21 cellular contexts compared by ENCODE assay signal in genomic region chr5:116880150-116880549, GRCh38.
A peak's percentile ranks its signal among the peaks of the same experiment; 100 is the strongest.
DNase-seq lines count a peak whose midpoint lies in the region; ATAC-seq, FAIRE-seq and TF ChIP-seq lines count a peak whose summit lies in the region.
"Had no signal": no experiment of that assay in that cellular context is flagged by ENCODE, and none has a peak within 500 bp of the region (broad histone marks: within the 10 kb centered on the region; RNA-seq: fewer than 3 reads in every experiment).

No MANE protein-coding gene starts in this region.

- FAIRE-seq in urothelium cell line (lab: Jason Lieb, UNC) = no peak

- H3K27ac ChIP-seq in left lung (no peak overlapping the region), upper lobe of right lung (no peak overlapping the region)
- H3K27ac ChIP-seq: BLaER1, RWPE1, SK-N-MC, skin epidermis had no signal

- no peaks in the 10 kb centered on the region for H3K9me3 ChIP-seq in left lung
- no peaks in the 10 kb centered on the region for H3K9me3 ChIP-seq in upper lobe of right lung
- H3K9me3 ChIP-seq: BLaER1 had no signal

- H3K4me1 ChIP-seq in left lung (no peaks in the 10 kb centered on the region), upper lobe of right lung (no peaks in the 10 kb centered on the region)
- H3K4me1 ChIP-seq: BLaER1 had no signal

- TF ChIP-seq CTCF in left lung (IDR thresholded peaks at IDR 0.05) (no peak), upper lobe of right lung (IDR thresholded peaks at IDR 0.05) (no peak)

- ATAC-seq in GM18858 (IDR thresholded peaks at IDR 0.05; ENCODE audit: unreplicated experiment) = peak; percentile 58
- ATAC-seq in GM21381 (IDR thresholded peaks at IDR 0.05; ENCODE audit: unreplicated experiment) = peak; percentile 67
- peak; percentile 48 for ATAC-seq in HG02885 (IDR thresholded peaks at IDR 0.05; ENCODE audit: poor library complexity, unreplicated experiment)
- ATAC-seq in left lung = peak; percentile 27
- ATAC-seq in HG02938 (IDR thresholded peaks at IDR 0.05; ENCODE audit: unreplicated experiment) = no peak
- ATAC-seq in upper lobe of right lung = no peak
- ATAC-seq: activated CD4-positive, alpha-beta T cell treated with anti-CD3 and anti-CD28 coated beads for 36 hours; natural killer cell; T-helper 17 cell had no signal

- H3K27me3 ChIP-seq in left lung (peaks cover under 1 to 70% of the 10 kb centered on the region in 2 donors), upper lobe of right lung (peaks cover 12% of the 10 kb centered on the region)
- H3K27me3 ChIP-seq: BLaER1 had no signal

- H3K36me3 ChIP-seq in left lung (no peaks in the 10 kb centered on the region), upper lobe of right lung (no peaks in the 10 kb centered on the region)
- H3K36me3 ChIP-seq: BLaER1 had no signal

- H3K4me3 ChIP-seq in left lung = no peak overlapping the region
- H3K4me3 ChIP-seq in upper lobe of right lung = no peak overlapping the region
- H3K4me3 ChIP-seq: BLaER1, SK-N-MC, skin epidermis had no signal

- intact Hi-C loops in left lung (cut with DNase I) (no loop called here), upper lobe of right lung (cut with DNase I) (no loop called here)

- DNase-seq in left lung (no peak), urothelium cell line (ENCODE audit: low spot score) (no peak), upper lobe of right lung (no peak)
- DNase-seq: ACHN; activated CD4-positive, alpha-beta T cell treated with anti-CD3 and anti-CD28 coated beads for 36 hours; COR-L47; islet precursor cell; natural killer cell; NCI-H1092 treated with DMSO at 0.1 percent for 48 hours; NCI-H187 treated with DMSO at 0.1 percent for 48 hours; NCI-H748 treated with DMSO at 0.1 percent for 48 hours; stimulated activated CD4-positive, alpha-beta T cell treated with anti-CD3 and anti-CD28 coated beads, Interleukin-1b, Interleukin-23, amount 100 ng/mL, for 48 hours; T-helper 17 cell had no signal

Comparison
In these comparisons a context has a peak if more than half of its experiments do, and no peak if none do; other contexts are left out.
1. ATAC-seq: peak in GM18858 (single experiment), GM21381 (single experiment), HG02885 (single experiment) and left lung (single experiment); none in HG02938 (single experiment) and upper lobe of right lung (single experiment).